15 cellular contexts compared by ENCODE assay signal in genomic region chr1:68378296-68379084, GRCh38.
A peak's percentile ranks its signal among the peaks of the same experiment; 100 is the strongest.
DNase-seq lines count a peak whose midpoint lies in the region; ATAC-seq and TF ChIP-seq lines count a peak whose summit lies in the region.
"Had no signal": no experiment of that assay in that cellular context is flagged by ENCODE, and none has a peak within 500 bp of the region (broad histone marks: within the 10 kb centered on the region; RNA-seq: fewer than 3 reads in every experiment).

No MANE protein-coding gene starts in this region.

- H3K27me3 ChIP-seq in PC-3 (ENCODE audit: low read length): no peaks in the 10 kb centered on the region
- H3K27me3 ChIP-seq in mesenchymal stem cell (ENCODE audit: control insufficient read depth in 1 of 2, insufficient read depth in 1 of 2, low read length in 2 of 2): no peaks in the 10 kb centered on the region
- H3K27me3 ChIP-seq: heart right ventricle, SJSA1 had no signal

- no peak overlapping the region for H3K23ac ChIP-seq in mesenchymal stem cell (ENCODE audit: low read length in 2 of 2)

- DNase-seq in EH (ENCODE audit: low read depth) (peak; percentile 79), PC-3 (peak; percentile 62), epithelial cell of esophagus (ENCODE audit: low read depth) (peak; percentile 69), mesenchymal stem cell (peak; percentile 68), NCI-H1417 (lab: John Stamatoyannopoulos, UW) (no peak), mucosa of gallbladder (ENCODE audit: low spot score) (no peak), NCI-H526 (lab: John Stamatoyannopoulos, UW) (no peak)
- DNase-seq: CD4-positive, CD25-positive, alpha-beta regulatory T cell; heart right ventricle; left cardiac atrium; naive B cell; stimulated activated CD4-positive, alpha-beta T cell treated with anti-CD3 and anti-CD28 coated beads, Interleukin-15, amount 100 ng/mL, for 24 hours had no signal

- H3K9me3 ChIP-seq in PC-3 (ENCODE audit: low read length) (no peaks in the 10 kb centered on the region), mesenchymal stem cell (ENCODE audit: control insufficient read depth, low read length) (no peaks in the 10 kb centered on the region)
- H3K9me3 ChIP-seq: prostate gland, SJSA1 had no signal

- no peak overlapping the region for H4K8ac ChIP-seq in mesenchymal stem cell (ENCODE audit: low read length)

- peak overlapping the region in 1 of 2 experiments; percentile 42 for H2BK12ac ChIP-seq in mesenchymal stem cell (ENCODE audit: low read length in 2 of 2)

- H2BK120ac ChIP-seq in mesenchymal stem cell (ENCODE audit: low read depth, low read length): no peak overlapping the region

- no peak overlapping the region for H2BK15ac ChIP-seq in mesenchymal stem cell (ENCODE audit: low read depth, poor library complexity, severe bottlenecking)

- H3K9ac ChIP-seq in PC-3 (ENCODE audit: low read length): peak overlapping the region; percentile 5; the same call in 1 of the 2 replicates
- no peak overlapping the region for H3K9ac ChIP-seq in mesenchymal stem cell (ENCODE audit: low read length)

- no peak overlapping the region for H2BK5ac ChIP-seq in mesenchymal stem cell (ENCODE audit: low read depth, low read length, poor library complexity, severe bottlenecking)

- no peak overlapping the region for H2AK5ac ChIP-seq in mesenchymal stem cell (ENCODE audit: low read length, severe bottlenecking)

- CTCF ChIA-PET in PC-3 (lab: Charles Lee): interaction anchor here (1.5 kb wide), 1 partner anchor 36 kb away, joined by 3 read pairs; no protein-coding TSS in a partner anchor

- no peak overlapping the region for H3K4ac ChIP-seq in mesenchymal stem cell (ENCODE audit: low read depth in 1 of 2, low read length in 2 of 2)

- POLR2A ChIA-PET in PC-3 (lab: Charles Lee; ENCODE audit: unreplicated experiment): interaction anchor here (0.6 kb wide), 1 partner anchor 146 kb away, joined by 4 read pairs; the partner anchor contains the start of gene WLS

- no peak overlapping the region for H4K91ac ChIP-seq in mesenchymal stem cell (ENCODE audit: low read length)

- H3K27ac ChIP-seq in PC-3 (ENCODE audit: low read length) (peak overlapping the region; percentile 59), mesenchymal stem cell (ENCODE audit: low read length, poor library complexity, severe bottlenecking) (no peak overlapping the region)
- H3K27ac ChIP-seq: heart right ventricle, prostate gland, SJSA1 had no signal

- no peak overlapping the region for H3K4me3 ChIP-seq in PC-3 (ENCODE audit: low read length)
- H3K4me3 ChIP-seq in epithelial cell of esophagus (ENCODE audit: low read length): no peak overlapping the region
- H3K4me3 ChIP-seq in mesenchymal stem cell (ENCODE audit: insufficient read depth in 1 of 2, low read depth in 1 of 2, low read length in 2 of 2): no peak overlapping the region
- H3K4me3 ChIP-seq: heart right ventricle, prostate gland, SJSA1 had no signal

- no TSS peak for BruUV-seq in PC-3 (replicated peaks; lab: Mats Ljungman, UMichigan)

- H3K9me2 ChIP-seq in PC-3 (replicated peaks; ENCODE audit: low read length): no peaks in the 10 kb centered on the region

- peaks cover 7% of the 10 kb centered on the region for H3F3A ChIP-seq in PC-3 (ENCODE audit: low read length, unreplicated experiment)

- TF ChIP-seq CTCF in PC-3 (conservative IDR thresholded peaks at IDR 0.05; ENCODE audit: low read depth, low read length) (no peak), epithelial cell of esophagus (IDR thresholded peaks at IDR 0.05; ENCODE audit: insufficient read depth, low read depth, low read length, missing control alignments) (no peak)

- 0 out of 2 replicates have a peak overlapping the region, but pooled peaks have one; percentile 15 for H2AFZ ChIP-seq in PC-3 (ENCODE audit: low read length)
- H2AFZ ChIP-seq in mesenchymal stem cell (ENCODE audit: low read depth, low read length): no peak overlapping the region

- H3K4me2 ChIP-seq in PC-3 (ENCODE audit: low read length): peak overlapping the region; percentile 39
- no peak overlapping the region for H3K4me2 ChIP-seq in mesenchymal stem cell (ENCODE audit: low read length, poor library complexity, severe bottlenecking)

- no peaks in the 10 kb centered on the region for H3K79me1 ChIP-seq in mesenchymal stem cell (replicated peaks; ENCODE audit: low read length, poor library complexity, severe bottlenecking)

- H3K36me3 ChIP-seq in PC-3 (ENCODE audit: low read depth, low read length) (no peaks in the 10 kb centered on the region), mesenchymal stem cell (ENCODE audit: control insufficient read depth in 1 of 2, insufficient read depth in 2 of 2, low read depth in 1 of 2, low read length in 2 of 2) (no peaks in the 10 kb centered on the region)
- H3K36me3 ChIP-seq: heart right ventricle, prostate gland, SJSA1 had no signal

- H3K4me1 ChIP-seq in PC-3 (ENCODE audit: insufficient read depth, low read length) (peaks cover 40% of the 10 kb centered on the region), mesenchymal stem cell (ENCODE audit: control insufficient read depth, insufficient read depth, low read depth, low read length) (peaks cover 2% of the 10 kb centered on the region)
- H3K4me1 ChIP-seq: prostate gland had no signal

- ATAC-seq in PC-3 (peak; percentile 70), HG03378 (IDR thresholded peaks at IDR 0.05; ENCODE audit: unreplicated experiment) (no peak)
- ATAC-seq: heart right ventricle had no signal

- 42% methylated on average over 2 of the region's 2 CpGs for WGBS in mesenchymal stem cell

- no peaks in the 10 kb centered on the region for H4K20me1 ChIP-seq in PC-3 (ENCODE audit: low read length)

- H3K14ac ChIP-seq in mesenchymal stem cell (ENCODE audit: low read length in 2 of 2): no peak overlapping the region

- intact Hi-C loops in PC-3 (cut with micrococcal nuclease): no loop called here

- peaks cover 25% of the 10 kb centered on the region for H3K79me2 ChIP-seq in PC-3 (ENCODE audit: low read length)

- peak overlapping the region in 1 of 2 experiments; percentile 40 for H3K18ac ChIP-seq in mesenchymal stem cell (ENCODE audit: low read depth in 1 of 2, low read length in 2 of 2)

Comparison
In these comparisons a context has a peak if more than half of its experiments do, and no peak if none do; other contexts are left out.
1. DNase-seq: peak in EH (single experiment), PC-3 (single experiment), epithelial cell of esophagus (single experiment) and mesenchymal stem cell (single experiment); none in NCI-H1417 (0 of 3), mucosa of gallbladder (single experiment) and NCI-H526 (0 of 2).